In the genomic region with DNA sequence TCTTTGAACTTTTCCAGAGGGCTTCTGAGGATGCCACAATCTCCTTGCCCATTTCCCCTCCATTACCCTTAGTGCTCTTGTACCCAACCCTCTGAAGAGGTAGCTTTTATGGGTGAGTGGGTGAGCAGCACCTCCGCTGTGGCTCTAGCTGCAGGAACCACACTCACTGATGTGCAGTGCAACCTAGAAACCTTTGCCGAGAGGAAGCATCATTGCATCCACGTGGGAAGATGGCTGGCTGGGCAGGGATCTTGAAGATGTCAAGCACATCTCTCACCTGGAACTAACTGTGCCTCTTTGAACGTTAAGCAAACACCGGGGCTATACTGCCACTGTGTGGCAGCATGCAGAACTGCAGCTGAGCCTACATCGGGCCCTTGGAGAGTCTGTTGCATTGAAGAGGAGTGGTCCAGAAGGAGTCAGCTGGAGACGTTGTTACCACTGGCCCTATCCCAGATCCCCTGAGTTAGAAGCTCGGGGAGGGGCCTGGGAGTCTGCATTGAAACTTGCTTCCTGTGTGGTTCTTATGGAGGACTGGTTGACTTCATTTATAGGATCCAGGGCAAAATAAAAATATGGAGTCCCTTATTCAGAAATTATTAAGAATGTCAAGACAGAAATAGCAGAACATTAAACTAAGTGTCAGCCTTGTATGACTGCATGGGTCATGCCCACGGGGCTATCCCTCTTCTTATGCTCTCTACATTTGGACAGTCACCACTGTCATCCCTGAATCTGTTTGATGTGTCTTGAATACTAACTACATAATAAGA, we compare ENCODE assay signal across 1 cellular context.
TF ChIP-seq lines count a peak whose summit lies in the region.

No MANE protein-coding gene starts in this region.

TF ChIP-seq in HepG2, 621 proteins besides CTCF, POLR2A, EP300 and RAD21 (continued from another document and continues in another):
- TF ChIP-seq, protein P1, sequence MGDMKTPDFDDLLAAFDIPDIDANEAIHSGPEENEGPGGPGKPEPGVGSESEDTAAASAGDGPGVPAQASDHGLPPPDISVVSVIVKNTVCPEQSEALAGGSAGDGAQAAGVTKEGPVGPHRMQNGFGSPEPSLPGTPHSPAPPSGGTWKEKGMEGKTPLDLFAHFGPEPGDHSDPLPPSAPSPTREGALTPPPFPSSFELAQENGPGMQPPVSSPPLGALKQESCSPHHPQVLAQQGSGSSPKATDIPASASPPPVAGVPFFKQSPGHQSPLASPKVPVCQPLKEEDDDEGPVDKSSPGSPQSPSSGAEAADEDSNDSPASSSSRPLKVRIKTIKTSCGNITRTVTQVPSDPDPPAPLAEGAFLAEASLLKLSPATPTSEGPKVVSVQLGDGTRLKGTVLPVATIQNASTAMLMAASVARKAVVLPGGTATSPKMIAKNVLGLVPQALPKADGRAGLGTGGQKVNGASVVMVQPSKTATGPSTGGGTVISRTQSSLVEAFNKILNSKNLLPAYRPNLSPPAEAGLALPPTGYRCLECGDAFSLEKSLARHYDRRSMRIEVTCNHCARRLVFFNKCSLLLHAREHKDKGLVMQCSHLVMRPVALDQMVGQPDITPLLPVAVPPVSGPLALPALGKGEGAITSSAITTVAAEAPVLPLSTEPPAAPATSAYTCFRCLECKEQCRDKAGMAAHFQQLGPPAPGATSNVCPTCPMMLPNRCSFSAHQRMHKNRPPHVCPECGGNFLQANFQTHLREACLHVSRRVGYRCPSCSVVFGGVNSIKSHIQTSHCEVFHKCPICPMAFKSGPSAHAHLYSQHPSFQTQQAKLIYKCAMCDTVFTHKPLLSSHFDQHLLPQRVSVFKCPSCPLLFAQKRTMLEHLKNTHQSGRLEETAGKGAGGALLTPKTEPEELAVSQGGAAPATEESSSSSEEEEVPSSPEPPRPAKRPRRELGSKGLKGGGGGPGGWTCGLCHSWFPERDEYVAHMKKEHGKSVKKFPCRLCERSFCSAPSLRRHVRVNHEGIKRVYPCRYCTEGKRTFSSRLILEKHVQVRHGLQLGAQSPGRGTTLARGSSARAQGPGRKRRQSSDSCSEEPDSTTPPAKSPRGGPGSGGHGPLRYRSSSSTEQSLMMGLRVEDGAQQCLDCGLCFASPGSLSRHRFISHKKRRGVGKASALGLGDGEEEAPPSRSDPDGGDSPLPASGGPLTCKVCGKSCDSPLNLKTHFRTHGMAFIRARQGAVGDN (CRISPR knock-in tag; IDR thresholded peaks at IDR 0.05), result no peak
- TF ChIP-seq MIER2 (CRISPR knock-in tag; IDR thresholded peaks at IDR 0.05) (peak; percentile 38; the same call in 1 of the 2 replicates), EED (CRISPR knock-in tag; IDR thresholded peaks at IDR 0.05) (0 out of 2 replicates have a peak, but pooled peaks have one; percentile 41), HNRNPLL (IDR thresholded peaks at IDR 0.05; ENCODE audit: low read depth, low read length, poor library complexity, severe bottlenecking) (no peak), FOSL2 (CRISPR knock-in tag; IDR thresholded peaks at IDR 0.05) (peak; percentile 50), ZNF605 (CRISPR knock-in tag; IDR thresholded peaks at IDR 0.05) (0 out of 2 replicates have a peak, but pooled peaks have one; percentile 29), ZNF841 (CRISPR knock-in tag; IDR thresholded peaks at IDR 0.05; ENCODE audit: borderline replicate concordance) (no peak), ZNF292 (CRISPR knock-in tag; IDR thresholded peaks at IDR 0.05; ENCODE audit: borderline replicate concordance, low read depth) (no peak), MYNN (CRISPR knock-in tag; IDR thresholded peaks at IDR 0.05; ENCODE audit: low read depth) (0 out of 2 replicates have a peak, but pooled peaks have one; percentile 43), FOXO1 (CRISPR knock-in tag; IDR thresholded peaks at IDR 0.05) (peak; percentile 25; the same call in 1 of the 2 replicates), SP2 (CRISPR knock-in tag; IDR thresholded peaks at IDR 0.05) (no peak), ZNF468 (CRISPR knock-in tag; IDR thresholded peaks at IDR 0.05) (no peak), ARID2 (CRISPR knock-in tag; IDR thresholded peaks at IDR 0.05; ENCODE audit: borderline replicate concordance) (no peak), TARDBP (CRISPR knock-in tag; IDR thresholded peaks at IDR 0.05) (no peak), ZNF460 (CRISPR knock-in tag; IDR thresholded peaks at IDR 0.05; ENCODE audit: borderline replicate concordance) (no peak), HMG20A (CRISPR knock-in tag; IDR thresholded peaks at IDR 0.05; ENCODE audit: borderline replicate concordance) (0 out of 2 replicates have a peak, but pooled peaks have one; percentile 11), KDM3A (CRISPR knock-in tag; IDR thresholded peaks at IDR 0.05; ENCODE audit: low read depth) (0 out of 2 replicates have a peak, but pooled peaks have one; percentile 45), ZNF556 (CRISPR knock-in tag; IDR thresholded peaks at IDR 0.05; ENCODE audit: borderline replicate concordance) (no peak), WIZ (CRISPR knock-in tag; IDR thresholded peaks at IDR 0.05) (no peak)
- TF ChIP-seq, protein P2, sequence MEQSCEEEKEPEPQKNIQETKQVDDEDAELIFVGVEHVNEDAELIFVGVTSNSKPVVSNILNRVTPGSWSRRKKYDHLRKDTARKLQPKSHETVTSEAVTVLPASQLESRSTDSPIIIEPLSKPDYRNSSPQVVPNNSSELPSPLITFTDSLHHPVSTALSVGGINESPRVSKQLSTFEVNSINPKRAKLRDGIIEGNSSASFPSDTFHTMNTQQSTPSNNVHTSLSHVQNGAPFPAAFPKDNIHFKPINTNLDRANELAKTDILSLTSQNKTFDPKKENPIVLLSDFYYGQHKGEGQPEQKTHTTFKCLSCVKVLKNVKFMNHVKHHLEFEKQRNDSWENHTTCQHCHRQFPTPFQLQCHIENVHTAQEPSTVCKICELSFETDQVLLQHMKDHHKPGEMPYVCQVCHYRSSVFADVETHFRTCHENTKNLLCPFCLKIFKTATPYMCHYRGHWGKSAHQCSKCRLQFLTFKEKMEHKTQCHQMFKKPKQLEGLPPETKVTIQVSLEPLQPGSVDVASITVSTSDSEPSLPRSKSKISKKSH (CRISPR knock-in tag; IDR thresholded peaks at IDR 0.05; ENCODE audit: borderline replicate concordance), result no peak
- TF ChIP-seq, protein P3, sequence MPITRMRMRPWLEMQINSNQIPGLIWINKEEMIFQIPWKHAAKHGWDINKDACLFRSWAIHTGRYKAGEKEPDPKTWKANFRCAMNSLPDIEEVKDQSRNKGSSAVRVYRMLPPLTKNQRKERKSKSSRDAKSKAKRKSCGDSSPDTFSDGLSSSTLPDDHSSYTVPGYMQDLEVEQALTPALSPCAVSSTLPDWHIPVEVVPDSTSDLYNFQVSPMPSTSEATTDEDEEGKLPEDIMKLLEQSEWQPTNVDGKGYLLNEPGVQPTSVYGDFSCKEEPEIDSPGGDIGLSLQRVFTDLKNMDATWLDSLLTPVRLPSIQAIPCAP (CRISPR knock-in tag; IDR thresholded peaks at IDR 0.05; ENCODE audit: low read depth), result no peak
- TF ChIP-seq, protein P4, sequence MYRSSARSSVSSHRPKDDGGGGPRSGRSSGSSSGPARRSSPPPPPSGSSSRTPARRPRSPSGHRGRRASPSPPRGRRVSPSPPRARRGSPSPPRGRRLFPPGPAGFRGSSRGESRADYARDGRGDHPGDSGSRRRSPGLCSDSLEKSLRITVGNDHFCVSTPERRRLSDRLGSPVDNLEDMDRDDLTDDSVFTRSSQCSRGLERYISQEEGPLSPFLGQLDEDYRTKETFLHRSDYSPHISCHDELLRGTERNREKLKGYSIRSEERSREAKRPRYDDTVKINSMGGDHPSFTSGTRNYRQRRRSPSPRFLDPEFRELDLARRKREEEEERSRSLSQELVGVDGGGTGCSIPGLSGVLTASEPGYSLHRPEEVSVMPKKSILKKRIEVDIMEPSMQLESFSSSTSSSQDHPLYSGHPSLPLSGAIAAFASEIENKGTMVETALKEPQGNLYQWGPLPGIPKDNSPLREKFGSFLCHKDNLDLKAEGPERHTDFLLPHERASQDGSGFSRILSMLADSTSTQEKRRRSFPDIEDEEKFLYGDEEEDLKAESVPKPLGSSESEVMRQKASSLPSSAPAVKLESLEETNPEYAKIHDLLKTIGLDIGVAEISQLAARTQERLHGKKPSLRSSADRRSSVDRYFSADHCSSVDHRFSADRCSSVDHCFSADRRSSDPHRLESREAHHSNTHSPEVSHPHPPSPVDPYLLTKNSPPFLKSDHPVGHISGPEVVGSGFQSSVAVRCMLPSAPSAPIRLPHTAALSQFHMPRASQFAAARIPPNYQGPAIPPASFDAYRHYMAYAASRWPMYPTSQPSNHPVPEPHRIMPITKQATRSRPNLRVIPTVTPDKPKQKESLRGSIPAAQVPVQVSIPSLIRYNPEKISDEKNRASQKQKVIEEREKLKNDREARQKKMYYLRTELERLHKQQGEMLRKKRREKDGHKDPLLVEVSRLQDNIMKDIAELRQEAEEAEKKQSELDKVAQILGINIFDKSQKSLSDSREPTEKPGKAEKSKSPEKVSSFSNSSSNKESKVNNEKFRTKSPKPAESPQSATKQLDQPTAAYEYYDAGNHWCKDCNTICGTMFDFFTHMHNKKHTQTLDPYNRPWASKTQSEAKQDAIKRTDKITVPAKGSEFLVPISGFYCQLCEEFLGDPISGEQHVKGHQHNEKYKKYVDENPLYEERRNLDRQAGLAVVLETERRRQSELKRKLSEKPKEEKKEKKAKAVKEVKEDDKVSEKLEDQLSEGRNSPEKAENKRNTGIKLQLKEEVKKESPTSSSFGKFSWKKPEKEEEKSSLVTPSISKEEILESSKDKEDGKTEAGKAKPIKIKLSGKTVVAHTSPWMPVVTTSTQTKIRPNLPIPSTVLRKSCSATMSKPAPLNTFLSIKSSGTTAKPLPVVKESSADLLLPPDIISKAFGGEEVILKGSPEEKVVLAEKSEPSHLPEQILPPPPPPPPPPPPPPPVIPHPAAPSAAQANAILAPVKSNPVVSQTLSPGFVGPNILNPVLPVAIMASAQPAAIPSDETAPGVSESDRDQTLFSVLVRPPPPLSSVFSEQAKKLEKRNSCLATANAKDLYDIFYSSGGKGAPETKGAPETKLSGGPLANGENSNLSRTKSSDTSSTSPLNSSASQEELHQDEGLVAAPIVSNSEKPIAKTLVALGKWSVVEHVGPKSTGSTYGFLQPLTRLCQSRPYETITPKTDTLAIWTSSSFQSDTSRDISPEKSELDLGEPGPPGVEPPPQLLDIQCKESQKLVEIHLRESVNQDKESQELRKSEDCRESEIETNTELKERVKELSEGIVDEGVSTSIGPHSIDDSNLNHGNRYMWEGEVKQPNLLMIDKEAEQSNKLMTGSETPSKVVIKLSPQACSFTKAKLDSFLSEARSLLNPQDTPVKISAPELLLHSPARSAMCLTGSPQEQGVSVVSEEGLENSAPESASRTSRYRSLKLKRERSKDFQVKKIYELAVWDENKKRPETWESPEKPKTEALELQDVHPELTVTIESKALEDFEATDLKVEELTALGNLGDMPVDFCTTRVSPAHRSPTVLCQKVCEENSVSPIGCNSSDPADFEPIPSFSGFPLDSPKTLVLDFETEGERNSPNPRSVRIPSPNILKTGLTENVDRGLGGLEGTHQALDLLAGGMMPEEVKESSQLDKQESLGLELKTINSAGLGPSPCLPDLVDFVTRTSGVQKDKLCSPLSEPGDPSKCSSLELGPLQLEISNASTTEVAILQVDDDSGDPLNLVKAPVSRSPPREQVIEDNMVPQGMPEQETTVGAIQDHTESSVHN (CRISPR knock-in tag; IDR thresholded peaks at IDR 0.05), result no peak
- TF ChIP-seq, protein P5, sequence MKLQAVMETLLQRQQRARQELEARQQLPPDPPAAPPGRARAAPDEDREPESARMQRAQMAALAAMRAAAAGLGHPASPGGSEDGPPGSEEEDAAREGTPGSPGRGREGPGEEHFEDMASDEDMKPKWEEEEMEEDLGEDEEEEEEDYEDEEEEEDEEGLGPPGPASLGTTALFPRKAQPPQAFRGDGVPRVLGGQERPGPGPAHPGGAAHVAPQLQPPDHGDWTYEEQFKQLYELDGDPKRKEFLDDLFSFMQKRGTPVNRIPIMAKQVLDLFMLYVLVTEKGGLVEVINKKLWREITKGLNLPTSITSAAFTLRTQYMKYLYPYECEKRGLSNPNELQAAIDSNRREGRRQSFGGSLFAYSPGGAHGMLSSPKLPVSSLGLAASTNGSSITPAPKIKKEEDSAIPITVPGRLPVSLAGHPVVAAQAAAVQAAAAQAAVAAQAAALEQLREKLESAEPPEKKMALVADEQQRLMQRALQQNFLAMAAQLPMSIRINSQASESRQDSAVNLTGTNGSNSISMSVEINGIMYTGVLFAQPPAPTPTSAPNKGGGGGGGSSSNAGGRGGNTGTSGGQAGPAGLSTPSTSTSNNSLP (IDR thresholded peaks at IDR 0.05; ENCODE audit: low read depth, low read length), result no peak
- TF ChIP-seq, protein P6, sequence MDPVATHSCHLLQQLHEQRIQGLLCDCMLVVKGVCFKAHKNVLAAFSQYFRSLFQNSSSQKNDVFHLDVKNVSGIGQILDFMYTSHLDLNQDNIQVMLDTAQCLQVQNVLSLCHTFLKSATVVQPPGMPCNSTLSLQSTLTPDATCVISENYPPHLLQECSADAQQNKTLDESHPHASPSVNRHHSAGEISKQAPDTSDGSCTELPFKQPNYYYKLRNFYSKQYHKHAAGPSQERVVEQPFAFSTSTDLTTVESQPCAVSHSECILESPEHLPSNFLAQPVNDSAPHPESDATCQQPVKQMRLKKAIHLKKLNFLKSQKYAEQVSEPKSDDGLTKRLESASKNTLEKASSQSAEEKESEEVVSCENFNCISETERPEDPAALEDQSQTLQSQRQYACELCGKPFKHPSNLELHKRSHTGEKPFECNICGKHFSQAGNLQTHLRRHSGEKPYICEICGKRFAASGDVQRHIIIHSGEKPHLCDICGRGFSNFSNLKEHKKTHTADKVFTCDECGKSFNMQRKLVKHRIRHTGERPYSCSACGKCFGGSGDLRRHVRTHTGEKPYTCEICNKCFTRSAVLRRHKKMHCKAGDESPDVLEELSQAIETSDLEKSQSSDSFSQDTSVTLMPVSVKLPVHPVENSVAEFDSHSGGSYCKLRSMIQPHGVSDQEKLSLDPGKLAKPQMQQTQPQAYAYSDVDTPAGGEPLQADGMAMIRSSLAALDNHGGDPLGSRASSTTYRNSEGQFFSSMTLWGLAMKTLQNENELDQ (CRISPR knock-in tag; IDR thresholded peaks at IDR 0.05; ENCODE audit: borderline replicate concordance), result peak; percentile 89; the same call in 1 of the 2 replicates
